26 cellular contexts compared by ENCODE assay signal in the genomic region with DNA sequence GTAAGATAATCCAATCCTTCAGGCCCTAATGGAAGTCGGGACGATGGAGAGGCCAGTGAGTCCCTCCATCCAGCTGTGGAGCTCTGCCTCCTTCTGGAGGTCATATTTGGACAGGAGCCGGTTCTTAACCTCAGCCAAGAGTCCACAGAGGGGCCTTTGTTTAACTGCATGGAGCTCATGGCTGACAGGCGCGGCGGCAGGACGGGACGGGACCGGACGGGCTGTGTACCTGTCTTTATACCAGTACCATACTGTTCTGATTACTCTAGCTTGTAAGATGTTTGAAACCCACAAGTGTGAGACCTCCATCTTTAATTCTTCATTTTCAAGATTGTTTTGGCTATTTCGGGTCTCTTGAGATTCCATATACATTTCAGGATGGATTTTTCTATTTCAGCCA. TPM values are rescaled to one million over a fixed set of nuclear protein-coding genes. Genes with fewer than 3 reads are reported as not detected.
"Had no signal": no experiment of that assay in that cellular context is flagged by ENCODE, and none has a peak within 500 bp of the region (broad histone marks: within the 10 kb centered on the region; RNA-seq: fewer than 3 reads in every experiment).

No MANE protein-coding gene starts in this region.

- H3K36me3 ChIP-seq: colonic mucosa, esophagus muscularis mucosa, esophagus squamous epithelium, gastrocnemius medialis, gastroesophageal sphincter, heart left ventricle, heart right ventricle had no signal

- ATAC-seq: effector memory CD8-positive, alpha-beta T cell; esophagus mucosa; foreskin keratinocyte; gastrocnemius medialis; gastroesophageal sphincter had no signal

- H3K27ac ChIP-seq: colonic mucosa, coronary artery, dorsolateral prefrontal cortex, epithelial cell of prostate, esophagus muscularis mucosa, esophagus squamous epithelium, foreskin keratinocyte, gastrocnemius medialis, gastroesophageal sphincter, heart left ventricle, heart right ventricle had no signal

- H3K4me3 ChIP-seq: colonic mucosa, coronary artery, dorsolateral prefrontal cortex, esophagus muscularis mucosa, esophagus squamous epithelium, gastrocnemius medialis, gastroesophageal sphincter, heart left ventricle, heart right ventricle had no signal

- DNase-seq: colonic mucosa; cortex of kidney; dermis blood vessel endothelial cell; dorsolateral prefrontal cortex; effector CD4-positive, alpha-beta T cell; effector CD8-positive, alpha-beta T cell; effector memory CD4-positive, alpha-beta T cell; effector memory CD8-positive, alpha-beta T cell; endodermal cell; erythroblast; esophagus squamous epithelium; foreskin fibroblast; foreskin keratinocyte; foreskin melanocyte; gastrocnemius medialis; glutamatergic neuron; head of caudate nucleus; heart left ventricle; heart right ventricle had no signal

- H3K9me3 ChIP-seq: colonic mucosa, esophagus muscularis mucosa, esophagus squamous epithelium, gastrocnemius medialis, gastroesophageal sphincter, heart left ventricle, heart right ventricle had no signal

- H3K4me1 ChIP-seq: colonic mucosa, esophagus muscularis mucosa, esophagus squamous epithelium, gastrocnemius medialis, gastroesophageal sphincter, heart left ventricle, heart right ventricle had no signal

- H3K27me3 ChIP-seq: colonic mucosa, foreskin keratinocyte, gastrocnemius medialis had no signal

RNA-seq across cellular contexts. Expression of gene SPATA19, which starts 20.2 kb away (rescaled TPM):
- polyA plus RNA-seq: endothelial cell of umbilical vein, fibroblast of lung, foreskin keratinocyte, heart left ventricle had no signal
